ENCODE assay signal across 8 cellular contexts in the genomic region with DNA sequence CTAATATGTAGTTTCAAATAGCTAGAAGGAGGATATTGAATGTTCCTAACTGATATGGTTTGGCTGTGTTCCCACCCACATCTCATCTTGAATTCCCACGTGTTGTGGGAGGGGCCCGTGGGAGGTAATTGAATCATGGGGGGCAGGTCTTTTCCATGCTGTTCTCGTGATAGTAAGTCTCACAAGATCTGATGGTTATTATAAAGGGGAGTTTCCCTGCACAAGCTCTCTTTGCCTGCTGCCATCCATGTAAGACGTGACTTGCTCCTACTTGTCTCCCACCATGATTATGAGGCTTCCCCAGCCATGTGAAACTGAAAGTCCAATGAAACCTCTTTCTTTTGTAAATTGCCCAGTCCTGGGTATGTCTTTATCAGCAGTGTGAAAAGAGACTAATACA. TPM values are rescaled to one million over a fixed set of nuclear protein-coding genes. Genes with fewer than 3 reads are reported as not detected.
A peak's percentile ranks its signal among the peaks of the same experiment; 100 is the strongest.
DNase-seq lines count a peak whose midpoint lies in the region; ATAC-seq and TF ChIP-seq lines count a peak whose summit lies in the region.
"Not testable (repeated sequence)": the region's sequence is repeated elsewhere in the genome, so short reads cannot be mapped to it uniquely, and the experiment has no call there.

No MANE protein-coding gene starts in this region.

- H3K36me3 ChIP-seq in transverse colon, result not testable (repeated sequence)

- H3K27ac ChIP-seq in transverse colon, result peak overlapping the region in 3 of 4 donors; percentile 42 to 47 (median 44)

- TF ChIP-seq EP300 in transverse colon (IDR thresholded peaks at IDR 0.05; ENCODE audit: low read depth), result not testable (repeated sequence)

- peaks cover 47% of the 10 kb centered on the region for H3K4me1 Mint-ChIP-seq in activated CD4-positive, alpha-beta T cell treated with anti-CD3 and anti-CD28 coated beads, Interleukin-2, amount 10 ng/mL, durations not matched to agents 24 days and 14 days
- H3K4me1 Mint-ChIP-seq in activated T-cell treated with anti-CD3 and anti-CD28 coated beads, Interleukin-2, amount 50 U/mL, for 4 hours (ENCODE audit: low read depth), result peaks cover 54% of the 10 kb centered on the region
- peaks cover 18% of the 10 kb centered on the region in 2 donors for H3K4me1 Mint-ChIP-seq in effector memory CD8-positive, alpha-beta T cell (ENCODE audit: low read depth in 2 of 2)
- peaks cover 51 to 79% (median 78%) of the 10 kb centered on the region in 3 donors for H3K4me1 Mint-ChIP-seq in naive B cell

- not testable (repeated sequence) for TF ChIP-seq POLR2A in transverse colon (IDR thresholded peaks at IDR 0.05)

- ATAC-seq in activated T-cell treated with anti-CD3 and anti-CD28 coated beads, Interleukin-2, amount 50 U/mL, for 4 hours, result peak in 1 of 2 donors; percentile 18
- not testable (repeated sequence) for ATAC-seq in effector memory CD8-positive, alpha-beta T cell (replicated peaks); naive B cell (ENCODE audit: low read depth in 2 of 2)

- 20 to 71% methylated on average over 1 to 4 of the region's 4 CpGs for WGBS in transverse colon (ENCODE audit: low coverage in 1 of 2), 2 donors

- H3K4me3 ChIP-seq in transverse colon, result not testable (repeated sequence)

- not testable (repeated sequence) for DNase-seq in activated CD4-positive, alpha-beta T cell treated with anti-CD3 and anti-CD28 coated beads, Interleukin-2, amount 10 ng/mL, durations not matched to agents 24 days and 14 days; effector memory CD8-positive, alpha-beta T cell; naive B cell; transverse colon
- peak; percentile 27 for DNase-seq in activated T-cell treated with anti-CD3 and anti-CD28 coated beads, Interleukin-2, amount 50 U/mL, for 4 hours
- DNase-seq in activated naive CD4-positive, alpha-beta T cell treated with anti-CD3 and anti-CD28 coated beads, Interleukin-2, amount 50 U/mL, for 16 hours, result peak; percentile 52
- peak; percentile 26 to 31 for DNase-seq in stimulated activated CD4-positive, alpha-beta T cell treated with anti-CD3 and anti-CD28 coated beads, Interleukin-1b, Interleukin-23, amount 100 ng/mL, for 4 hours (ENCODE audit: low read depth in 2 of 2)
- peak; percentile 13 to 36 for DNase-seq in stimulated activated CD8-positive, alpha-beta memory T cell treated with anti-CD3 and anti-CD28 coated beads, Interleukin-15, amount 100 ng/mL, for 4 hours (ENCODE audit: low read depth in 2 of 2)

- TF ChIP-seq CTCF in transverse colon (IDR thresholded peaks at IDR 0.05), result not testable (repeated sequence)

- H3K36me3 Mint-ChIP-seq in activated CD4-positive, alpha-beta T cell treated with anti-CD3 and anti-CD28 coated beads, Interleukin-2, amount 10 ng/mL, durations not matched to agents 24 days and 14 days (ENCODE audit: low read depth), result peaks cover 32% of the 10 kb centered on the region
- H3K36me3 Mint-ChIP-seq in activated T-cell treated with anti-CD3 and anti-CD28 coated beads, Interleukin-2, amount 50 U/mL, for 4 hours (ENCODE audit: insufficient read depth), result peaks cover 15% of the 10 kb centered on the region
- H3K36me3 Mint-ChIP-seq in effector memory CD8-positive, alpha-beta T cell (ENCODE audit: insufficient read depth); naive B cell: not testable (repeated sequence)

- peaks cover 20% of the 10 kb centered on the region for H3K9me3 Mint-ChIP-seq in activated CD4-positive, alpha-beta T cell treated with anti-CD3 and anti-CD28 coated beads, Interleukin-2, amount 10 ng/mL, durations not matched to agents 24 days and 14 days
- H3K9me3 Mint-ChIP-seq in activated T-cell treated with anti-CD3 and anti-CD28 coated beads, Interleukin-2, amount 50 U/mL, for 4 hours, result peaks cover 12% of the 10 kb centered on the region
- H3K9me3 Mint-ChIP-seq in effector memory CD8-positive, alpha-beta T cell; naive B cell: not testable (repeated sequence)

- H3K9me3 ChIP-seq in transverse colon, result not testable (repeated sequence)

- not testable (repeated sequence) for H3K27me3 ChIP-seq in transverse colon

- H3K27ac Mint-ChIP-seq in activated CD4-positive, alpha-beta T cell treated with anti-CD3 and anti-CD28 coated beads, Interleukin-2, amount 10 ng/mL, durations not matched to agents 24 days and 14 days, result peak overlapping the region; percentile 72
- H3K27ac Mint-ChIP-seq in effector memory CD8-positive, alpha-beta T cell, result peak overlapping the region; percentile 41 to 81
- H3K27ac Mint-ChIP-seq in naive B cell, result peak overlapping the region in 4 of 6 donors; percentile 58 to 70 (median 65)

- in situ Hi-C loops in transverse colon (cut with MboI; ENCODE audit: low pct_ligation_motif_present in 1 of 4, low pct_unique_long_range_greater_than_20kb in 1 of 4, low sequenced_read_pairs in 3 of 4), result not testable (repeated sequence)

- not testable (repeated sequence) for H3K27me3 Mint-ChIP-seq in activated CD4-positive, alpha-beta T cell treated with anti-CD3 and anti-CD28 coated beads, Interleukin-2, amount 10 ng/mL, durations not matched to agents 24 days and 14 days; activated T-cell treated with anti-CD3 and anti-CD28 coated beads, Interleukin-2, amount 50 U/mL, for 4 hours (ENCODE audit: low read depth); effector memory CD8-positive, alpha-beta T cell; naive B cell

- intact Hi-C loops in activated CD4-positive, alpha-beta T cell treated with anti-CD3 and anti-CD28 coated beads, Interleukin-2, amount 10 ng/mL, durations not matched to agents 24 days and 14 days (cut with micrococcal nuclease); transverse colon (cut with DNase I; ENCODE audit: low total_unique reads): not testable (repeated sequence)

- H3K4me3 Mint-ChIP-seq in activated CD4-positive, alpha-beta T cell treated with anti-CD3 and anti-CD28 coated beads, Interleukin-2, amount 10 ng/mL, durations not matched to agents 24 days and 14 days, result peak overlapping the region; percentile 11
- not testable (repeated sequence) for H3K4me3 Mint-ChIP-seq in activated T-cell treated with anti-CD3 and anti-CD28 coated beads, Interleukin-2, amount 50 U/mL, for 4 hours; effector memory CD8-positive, alpha-beta T cell; naive B cell

- peaks cover 5 to 40% (median 19%) of the 10 kb centered on the region in 4 donors for H3K4me1 ChIP-seq in transverse colon

RNA-seq across cellular contexts. Expression of a gene that starts 25.1 kb away (rescaled TPM):
- total RNA-seq in activated CD4-positive, alpha-beta T cell treated with anti-CD3 and anti-CD28 coated beads, Interleukin-2, amount 10 ng/mL, durations not matched to agents 24 days and 14 days, result 25.6 and 27.3 TPM in 2 replicates
- total RNA-seq in activated T-cell treated with anti-CD3 and anti-CD28 coated beads, Interleukin-2, amount 50 U/mL, for 4 hours, result 10 to 100 TPM; 14.0 to 15.6 (median 15.3) TPM
- polyA plus RNA-seq in naive B cell (ENCODE audit: low read depth in 6 of 6), result 10 to 100 TPM in 4 of 6 donors, 1 to 10 TPM in 2; 7.2 to 24.6 (median 13.7) TPM
- 100 to 1,000 TPM in 1 of 4 donors, 10 to 100 TPM in 1, 1 to 10 TPM in 2; 6.0 to 111 (median 9.5) TPM for total RNA-seq in transverse colon

RNA-seq across cellular contexts. Expression of a gene that starts 53.8 kb away (rescaled TPM):
- total RNA-seq in activated CD4-positive, alpha-beta T cell treated with anti-CD3 and anti-CD28 coated beads, Interleukin-2, amount 10 ng/mL, durations not matched to agents 24 days and 14 days, result 179 and 180 TPM in 2 replicates
- 100 to 1,000 TPM; 155 to 182 (median 167) TPM for total RNA-seq in activated T-cell treated with anti-CD3 and anti-CD28 coated beads, Interleukin-2, amount 50 U/mL, for 4 hours
- polyA plus RNA-seq in naive B cell (ENCODE audit: low read depth in 6 of 6), result 10 to 100 TPM; 32.2 to 63.0 (median 54.7) TPM
- 100 to 1,000 TPM in 2 of 4 donors, 10 to 100 TPM in 2; 24.7 to 141 (median 78.9) TPM for total RNA-seq in transverse colon
